ENCODE assay signal across 27 cellular contexts in genomic region chr11:103175461-103176129, GRCh38.
DNase-seq lines count a peak whose midpoint lies in the region; ATAC-seq, FAIRE-seq and TF ChIP-seq lines count a peak whose summit lies in the region.
"Had no signal": no experiment of that assay in that cellular context is flagged by ENCODE, and none has a peak within 500 bp of the region (broad histone marks: within the 10 kb centered on the region; RNA-seq: fewer than 3 reads in every experiment).

No MANE protein-coding gene starts in this region.

- H3K9ac ChIP-seq in HepG2 (ENCODE audit: insufficient read depth, low read depth, low read length) = no peak overlapping the region
- H3K9ac ChIP-seq: BLaER1 treated with 17β-estradiol and CSF1 and Interleukin-3, amounts not matched to agents 10 nM and 100 nM had no signal

- TF ChIP-seq EP300 in HepG2 (IDR thresholded peaks at IDR 0.05; ENCODE audit: low read depth in 2 of 2, low read length in 2 of 2) (no peak), HepG2 (CRISPR knock-in tag; IDR thresholded peaks at IDR 0.05; ENCODE audit: borderline replicate concordance) (no peak)

- CTCF ChIA-PET in HepG2 (lab: Yijun Ruan, JAX; ENCODE audit: low intra/inter-chr PET ratio, low total read pairs) = no interaction called here

- DNase-seq in HepG2 (ENCODE audit: low spot score) = no peak
- DNase-seq in right lobe of liver = no peak
- DNase-seq in frontal cortex (ENCODE audit: low spot score in 2 of 2) = no peak
- DNase-seq in pancreas = no peak
- DNase-seq in vagina (ENCODE audit: extremely low spot score in 2 of 2) = no peak
- DNase-seq: 8988T; ACHN; AML-193; BE2C; CD4-positive, alpha-beta T cell; CD8-positive, alpha-beta memory T cell; DMS 273 treated with DMSO at 0.1 percent for 48 hours; DMS79; EL; GF-D8; GOT3 had no signal

- H3K4me1 Mint-ChIP-seq in activated T-helper 17 cell treated with anti-CD3 and anti-CD28 coated beads, Interleukin-2, amount 50 U/mL, for 72 hours = no peaks in the 10 kb centered on the region
- H3K4me1 Mint-ChIP-seq: CD14-positive monocyte; CD8-positive, alpha-beta memory T cell had no signal

- no peaks in the 10 kb centered on the region for H3K27me3 ChIP-seq in HepG2 (ENCODE audit: control insufficient read depth in 1 of 2, insufficient read depth in 2 of 2, low read length in 2 of 2)
- H3K27me3 ChIP-seq in right lobe of liver = no peaks in the 10 kb centered on the region
- no peaks in the 10 kb centered on the region for H3K27me3 ChIP-seq in pancreas
- H3K27me3 ChIP-seq in vagina = no peaks in the 10 kb centered on the region
- H3K27me3 ChIP-seq: BE2C; BLaER1 treated with 17β-estradiol and CSF1 and Interleukin-3, amounts not matched to agents 10 nM and 100 nM had no signal

- H3K9me3 ChIP-seq in HepG2 (ENCODE audit: low read length) = no peaks in the 10 kb centered on the region
- no peaks in the 10 kb centered on the region for H3K9me3 ChIP-seq in right lobe of liver
- H3K9me3 ChIP-seq in pancreas = no peaks in the 10 kb centered on the region
- no peaks in the 10 kb centered on the region for H3K9me3 ChIP-seq in vagina
- H3K9me3 ChIP-seq: A549; BE2C; BLaER1 treated with 17β-estradiol and CSF1 and Interleukin-3, amounts not matched to agents 10 nM and 100 nM; HAP-1 had no signal

- H3K36me3 Mint-ChIP-seq in activated T-helper 17 cell treated with anti-CD3 and anti-CD28 coated beads, Interleukin-2, amount 50 U/mL, for 72 hours (ENCODE audit: low read depth) = no peaks in the 10 kb centered on the region
- H3K36me3 Mint-ChIP-seq: CD14-positive monocyte had no signal

- intact Hi-C loops in HepG2 (cut with micrococcal nuclease; ENCODE audit: unreplicated experiment) = no loop called here
- intact Hi-C loops in right lobe of liver (cut with DNase I) = no loop called here
- intact Hi-C loops in pancreas (cut with DNase I) = no loop called here
- intact Hi-C loops in vagina (cut with DNase I) = no loop called here

- 18% methylated on average over 2 of the region's 2 CpGs for WGBS in HepG2 (ENCODE audit: low lambda C conversion rate)
- 52% methylated on average over 2 of the region's 2 CpGs for WGBS in right lobe of liver (ENCODE audit: insufficient coverage, low coverage, low lambda C conversion rate, missing lambda C conversion rate)
- 43 to 46% methylated on average over 2 of the region's 2 CpGs for WGBS in pancreas, 2 donors

- H3K4me3 ChIP-seq in HepG2 (replicated peaks in 1 of 3; ENCODE audit: insufficient read depth in 1 of 3, low read depth in 2 of 3, low read length in 3 of 3) (no peak overlapping the region), right lobe of liver (no peak overlapping the region), pancreas (no peak overlapping the region), vagina (no peak overlapping the region)
- H3K4me3 ChIP-seq: A549; BLaER1 treated with 17β-estradiol and CSF1 and Interleukin-3, amounts not matched to agents 10 nM and 100 nM; HAP-1 had no signal

- no peak overlapping the region for H3K4me2 ChIP-seq in HepG2 (ENCODE audit: low read depth, low read length)
- H3K4me2 ChIP-seq: A549; BLaER1 treated with 17β-estradiol and CSF1 and Interleukin-3, amounts not matched to agents 10 nM and 100 nM had no signal

- H3K27me3 Mint-ChIP-seq in activated T-helper 17 cell treated with anti-CD3 and anti-CD28 coated beads, Interleukin-2, amount 50 U/mL, for 72 hours = no peaks in the 10 kb centered on the region
- H3K27me3 Mint-ChIP-seq: CD4-positive, alpha-beta T cell; CD8-positive, alpha-beta memory T cell had no signal

- H3K4me3 Mint-ChIP-seq in activated T-helper 17 cell treated with anti-CD3 and anti-CD28 coated beads, Interleukin-2, amount 50 U/mL, for 72 hours = no peak overlapping the region
- H3K4me3 Mint-ChIP-seq: CD14-positive monocyte; CD4-positive, alpha-beta T cell; CD8-positive, alpha-beta memory T cell had no signal

- no peaks in the 10 kb centered on the region for H4K20me1 ChIP-seq in HepG2 (ENCODE audit: insufficient read depth, low read length)
- H4K20me1 ChIP-seq: BLaER1 treated with 17β-estradiol and CSF1 and Interleukin-3, amounts not matched to agents 10 nM and 100 nM had no signal

- no TSS peak for BruUV-seq in HepG2 (replicated peaks; lab: Mats Ljungman, UMichigan)

- in situ Hi-C loops in HepG2 (cut with HindIII; ENCODE audit: extremely low pct_ligation_motif_present, low pct_unique_long_range_greater_than_20kb) = no loop called here

- ATAC-seq in HepG2 (no peak), right lobe of liver (no peak), pancreas (peak in 1 of 4 donors; percentile 46), HG02642 (IDR thresholded peaks at IDR 0.05; ENCODE audit: poor library complexity, unreplicated experiment) (no peak)
- ATAC-seq in activated T-helper 17 cell treated with anti-CD3 and anti-CD28 coated beads, Interleukin-2, amount 50 U/mL, for 72 hours (replicated peaks) = no peak
- ATAC-seq: A549 had no signal

- no peak overlapping the region for H2AFZ ChIP-seq in HepG2 (ENCODE audit: low read length)

- no peaks in the 10 kb centered on the region for H3K9me3 Mint-ChIP-seq in activated T-helper 17 cell treated with anti-CD3 and anti-CD28 coated beads, Interleukin-2, amount 50 U/mL, for 72 hours
- H3K9me3 Mint-ChIP-seq: CD14-positive monocyte; CD4-positive, alpha-beta T cell; CD8-positive, alpha-beta memory T cell had no signal

- H3K79me2 ChIP-seq in HepG2 (ENCODE audit: insufficient read depth, low read length) = no peaks in the 10 kb centered on the region

- no peak for TF ChIP-seq POLR2A in HepG2 (IDR thresholded peaks at IDR 0.05; ENCODE audit: insufficient read depth in 1 of 2, low read depth in 2 of 2, low read length in 2 of 2)
- TF ChIP-seq POLR2A in right lobe of liver (IDR thresholded peaks at IDR 0.05) = no peak
- no peak for TF ChIP-seq POLR2A in vagina (IDR thresholded peaks at IDR 0.05)

- no peaks in the 10 kb centered on the region for H3K4me1 ChIP-seq in HepG2 (ENCODE audit: insufficient read depth, low read length)
- H3K4me1 ChIP-seq in right lobe of liver = no peaks in the 10 kb centered on the region
- H3K4me1 ChIP-seq in pancreas = no peaks in the 10 kb centered on the region
- no peaks in the 10 kb centered on the region for H3K4me1 ChIP-seq in vagina
- H3K4me1 ChIP-seq: A549; BE2C; BLaER1 treated with 17β-estradiol and CSF1 and Interleukin-3, amounts not matched to agents 10 nM and 100 nM; HAP-1 had no signal

- no peak for FAIRE-seq in HepG2 (lab: Jason Lieb, UNC)
- peak; percentile 26 for FAIRE-seq in frontal cortex (lab: Jason Lieb, UNC)
- peak; percentile 9 for FAIRE-seq in pancreas (lab: Jason Lieb, UNC)
- FAIRE-seq: A549, D721Med, GM12891, GM18507, H54 had no signal

- H3K36me3 ChIP-seq in HepG2 (replicated peaks in 1 of 2; ENCODE audit: control insufficient read depth in 1 of 2, insufficient read depth in 2 of 2, low read length in 2 of 2) = no peaks in the 10 kb centered on the region
- H3K36me3 ChIP-seq in right lobe of liver = no peaks in the 10 kb centered on the region
- H3K36me3 ChIP-seq in pancreas = peaks cover 0 to 5% (median 0%) of the 10 kb centered on the region in 3 donors
- H3K36me3 ChIP-seq in vagina = peaks cover 0 to 11% of the 10 kb centered on the region in 2 donors
- H3K36me3 ChIP-seq: BE2C had no signal

- TF ChIP-seq CTCF in HepG2 (CRISPR knock-in tag; IDR thresholded peaks at IDR 0.05) (no peak), right lobe of liver (IDR thresholded peaks at IDR 0.05) (no peak), VCaP (conservative IDR thresholded peaks at IDR 0.05) (no peak), pancreas (IDR thresholded peaks at IDR 0.05) (no peak), vagina (IDR thresholded peaks at IDR 0.05) (no peak)

- TF ChIP-seq RAD21 in HepG2 (CRISPR knock-in tag; IDR thresholded peaks at IDR 0.05) = no peak

- H3K27ac ChIP-seq in HepG2 (ENCODE audit: extremely low read length, insufficient read depth, low read length) (no peak overlapping the region), right lobe of liver (no peak overlapping the region), VCaP (peak overlapping the region; percentile 42), pancreas (no peak overlapping the region), vagina (no peak overlapping the region)
- H3K27ac ChIP-seq: A549; BLaER1 treated with 17β-estradiol and CSF1 and Interleukin-3, amounts not matched to agents 10 nM and 100 nM had no signal

- POLR2A ChIA-PET in HepG2 (lab: Yijun Ruan, JAX) = no interaction called here

- H3K27ac Mint-ChIP-seq in activated T-helper 17 cell treated with anti-CD3 and anti-CD28 coated beads, Interleukin-2, amount 50 U/mL, for 72 hours = no peak overlapping the region
- H3K27ac Mint-ChIP-seq: CD4-positive, alpha-beta T cell; CD8-positive, alpha-beta memory T cell had no signal

TF ChIP-seq in HepG2, 621 proteins besides CTCF, POLR2A, EP300 and RAD21:
- TF ChIP-seq HIVEP1 (CRISPR knock-in tag; IDR thresholded peaks at IDR 0.05) = no peak
- TF ChIP-seq HNF4G (IDR thresholded peaks at IDR 0.05; ENCODE audit: borderline replicate concordance, low read depth, low read length) = no peak
- no peak for TF ChIP-seq HNF4G (CRISPR knock-in tag; IDR thresholded peaks at IDR 0.05; ENCODE audit: borderline replicate concordance, low read depth)
- TF ChIP-seq ATF7 (IDR thresholded peaks at IDR 0.05) = peak; percentile 64
- TF ChIP-seq ATF7 (CRISPR knock-in tag; IDR thresholded peaks at IDR 0.05) = no peak
